18 cellular contexts compared by ENCODE assay signal in genomic region chr3:132032959-132033358, GRCh38. TPM values are rescaled to one million over a fixed set of nuclear protein-coding genes. Genes with fewer than 3 reads are reported as not detected.
"Had no signal": no experiment of that assay in that cellular context is flagged by ENCODE, and none has a peak within 500 bp of the region (broad histone marks: within the 10 kb centered on the region; RNA-seq: fewer than 3 reads in every experiment).

No MANE protein-coding gene starts in this region.

- H3K9me3 ChIP-seq: thyroid gland had no signal

- H3K36me3 ChIP-seq: thyroid gland had no signal

- H3K36me3 Mint-ChIP-seq: activated CD4-positive, alpha-beta memory T cell treated with anti-CD3 and anti-CD28 coated beads for 36 hours; memory B cell had no signal

- H3K4me3 ChIP-seq: thyroid gland had no signal

- ATAC-seq: activated CD4-positive, alpha-beta T cell treated with anti-CD3 and anti-CD28 coated beads for 36 hours; naive thymus-derived CD4-positive, alpha-beta T cell had no signal

- DNase-seq: activated CD4-positive, alpha-beta memory T cell treated with anti-CD3 and anti-CD28 coated beads for 36 hours; activated CD4-positive, alpha-beta T cell treated with anti-CD3 and anti-CD28 coated beads for 36 hours; activated T-cell treated with anti-CD3 and anti-CD28 coated beads for 4 hours; foreskin fibroblast; hypothalamus; naive thymus-derived CD4-positive, alpha-beta T cell; nucleus accumbens; stimulated activated CD4-positive, alpha-beta T cell treated with anti-CD3 and anti-CD28 coated beads, Interleukin-12 subunit alpha, Interleukin-12 subunit beta, amount 100 ng/mL, for 4 hours; stimulated activated CD4-positive, alpha-beta T cell treated with anti-CD3 and anti-CD28 coated beads, Interleukin-2, amount 100 ng/mL, for 24 hours; stimulated activated naive CD4-positive, alpha-beta T cell treated with Interleukin-2 at 50 U/mL for 16 hours; thyroid gland had no signal

- H3K9me3 Mint-ChIP-seq: activated CD4-positive, alpha-beta memory T cell treated with anti-CD3 and anti-CD28 coated beads for 36 hours; activated T-helper 1 cell treated with anti-CD3 and anti-CD28 coated beads, Interleukin-12 subunit alpha, Interleukin-12 subunit beta, Interleukin-2, Interleukin-4 antibody, amounts not matched to agents 30 ng/mL and 10 ng/mL and 1 ng/mL, durations not matched to agents 14 hours and 24 hours and 36 hours; endodermal cell; memory B cell; T-helper 2 cell treated with Interferon-gamma antibody and Interleukin-4, amounts not matched to agents 5 μg/mL and 100 μg/mL, for 36 hours had no signal

- H3K4me3 Mint-ChIP-seq: activated CD4-positive, alpha-beta memory T cell treated with anti-CD3 and anti-CD28 coated beads for 36 hours; activated CD4-positive, alpha-beta T cell treated with anti-CD3 and anti-CD28 coated beads for 36 hours; activated naive CD8-positive, alpha-beta T cell; activated T-helper 1 cell treated with anti-CD3 and anti-CD28 coated beads, Interleukin-12 subunit alpha, Interleukin-12 subunit beta, Interleukin-2, Interleukin-4 antibody, amounts not matched to agents 30 ng/mL and 10 ng/mL and 1 ng/mL, durations not matched to agents 14 hours and 24 hours and 36 hours; memory B cell; T-helper 2 cell treated with Interferon-gamma antibody and Interleukin-4, amounts not matched to agents 5 μg/mL and 100 μg/mL, for 36 hours had no signal

- H3K4me1 ChIP-seq: thyroid gland had no signal

- H3K27ac Mint-ChIP-seq: activated CD4-positive, alpha-beta memory T cell treated with anti-CD3 and anti-CD28 coated beads for 36 hours; activated CD4-positive, alpha-beta T cell treated with anti-CD3 and anti-CD28 coated beads for 36 hours; activated naive CD8-positive, alpha-beta T cell; activated T-helper 1 cell treated with anti-CD3 and anti-CD28 coated beads, Interleukin-12 subunit alpha, Interleukin-12 subunit beta, Interleukin-2, Interleukin-4 antibody, amounts not matched to agents 30 ng/mL and 10 ng/mL and 1 ng/mL, durations not matched to agents 14 hours and 24 hours and 36 hours; endodermal cell; memory B cell; naive thymus-derived CD4-positive, alpha-beta T cell; T-helper 2 cell treated with Interferon-gamma antibody and Interleukin-4, amounts not matched to agents 5 μg/mL and 100 μg/mL, for 36 hours had no signal

- H3K27ac ChIP-seq: epithelial cell of prostate, thyroid gland had no signal

- H3K27me3 ChIP-seq: thyroid gland had no signal

RNA-seq across cellular contexts. Expression of gene CPNE4, which starts 1.9 kb away (rescaled TPM):
- total RNA-seq: activated CD4-positive, alpha-beta memory T cell treated with anti-CD3 and anti-CD28 coated beads for 36 hours; activated CD4-positive, alpha-beta T cell treated with anti-CD3 and anti-CD28 coated beads for 36 hours; activated T-helper 1 cell treated with anti-CD3 and anti-CD28 coated beads, Interleukin-12 subunit alpha, Interleukin-12 subunit beta, Interleukin-2, Interleukin-4 antibody, amounts not matched to agents 30 ng/mL and 10 ng/mL and 1 ng/mL, durations not matched to agents 14 hours and 24 hours and 36 hours; naive thymus-derived CD4-positive, alpha-beta T cell; subcutaneous adipose tissue; thyroid gland had no signal
- polyA plus RNA-seq: naive thymus-derived CD4-positive, alpha-beta T cell had no signal
